In the genomic region with DNA sequence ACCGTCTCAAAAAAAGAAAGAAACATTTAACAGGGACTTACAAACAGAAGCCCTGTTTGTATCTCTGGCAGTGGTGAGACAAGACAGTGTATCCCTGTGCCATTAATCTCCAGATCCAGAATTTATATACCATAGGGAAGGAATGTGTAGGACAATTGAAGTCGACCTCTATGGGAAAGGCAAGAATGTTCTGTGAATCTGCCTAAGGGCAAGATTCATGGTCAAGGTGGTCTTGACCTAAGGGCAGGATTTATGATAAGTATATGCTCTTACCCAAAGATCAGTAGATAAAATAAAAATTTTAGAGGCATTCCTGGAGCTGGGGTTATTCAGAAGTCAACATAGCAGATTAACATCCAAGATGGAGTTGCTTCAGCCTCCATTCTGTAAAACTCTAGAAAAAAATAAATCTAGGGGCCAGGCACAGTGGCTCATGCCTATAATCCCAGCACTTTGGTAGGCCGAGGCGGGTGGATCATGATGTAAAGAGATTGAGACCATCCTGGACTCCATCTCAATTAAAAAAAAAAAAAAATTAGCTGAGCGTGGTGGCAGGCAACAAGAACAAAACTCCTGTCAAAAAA, we compare ENCODE assay signal across 1 cellular context.
TF ChIP-seq lines count a peak whose summit lies in the region.

No MANE protein-coding gene starts in this region.

TF ChIP-seq in K562, 482 proteins besides CTCF, POLR2A, EP300 and RAD21:
- TF ChIP-seq PTTG1 (tag; IDR thresholded peaks at IDR 0.05; ENCODE audit: low read depth) (peak; percentile 57; the same call in 1 of the 2 replicates), DDX20 (tag; IDR thresholded peaks at IDR 0.05; ENCODE audit: low read depth) (peak; percentile 62; the same call in 1 of the 2 replicates), FOXA1 (IDR thresholded peaks at IDR 0.05; ENCODE audit: borderline replicate concordance) (no peak), ZNF354B (CRISPR knock-in tag; IDR thresholded peaks at IDR 0.05) (no peak), SMARCA5 (IDR thresholded peaks at IDR 0.05) (no peak)
